8 cellular contexts compared by ENCODE assay signal in the genomic region with DNA sequence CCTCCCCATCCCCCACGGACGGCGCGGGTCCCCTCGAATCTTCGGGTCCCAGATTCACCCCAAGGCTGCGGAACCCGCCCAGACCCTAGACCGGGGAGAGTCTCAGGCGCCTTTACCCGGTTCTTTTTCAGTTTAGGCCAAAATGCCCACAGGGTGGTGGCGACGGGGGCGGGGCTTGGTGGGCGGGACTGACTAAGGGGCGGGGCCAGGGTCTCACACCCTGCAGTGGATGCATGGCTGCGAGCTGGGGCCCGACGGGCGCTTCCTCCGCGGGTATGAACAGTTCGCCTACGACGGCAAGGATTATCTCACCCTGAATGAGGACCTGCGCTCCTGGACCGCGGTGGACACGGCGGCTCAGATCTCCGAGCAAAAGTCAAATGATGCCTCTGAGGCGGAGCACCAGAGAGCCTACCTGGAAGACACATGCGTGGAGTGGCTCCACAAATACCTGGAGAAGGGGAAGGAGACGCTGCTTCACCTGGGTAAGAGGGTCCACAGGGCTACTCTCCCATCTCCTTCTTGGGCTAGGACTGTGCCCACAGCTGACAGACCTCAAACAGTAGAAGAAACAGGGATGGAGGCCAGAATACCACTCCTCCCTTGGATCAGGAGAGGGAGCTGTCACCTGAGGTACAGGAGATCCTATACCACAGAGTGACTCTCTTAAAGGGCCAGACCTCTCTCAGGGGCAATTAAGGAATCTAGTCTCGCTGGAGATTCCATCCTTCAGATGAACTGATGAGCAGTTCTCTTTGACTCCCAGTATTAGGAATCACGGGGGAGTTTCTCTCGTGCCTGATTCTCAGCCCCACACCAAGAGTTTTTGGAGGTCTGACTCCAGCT. TPM values are rescaled to one million over a fixed set of nuclear protein-coding genes. Genes with fewer than 3 reads are reported as not detected.
DNase-seq lines count a peak whose midpoint lies in the region; ATAC-seq and TF ChIP-seq lines count a peak whose summit lies in the region.

No MANE protein-coding gene starts in this region.

- DNase-seq in GM12865 (ENCODE audit: low read depth), result peak; percentile 88
- DNase-seq in SKM-1 (lab: John Stamatoyannopoulos, UW; ENCODE audit: unreplicated experiment), result peak; percentile 44
- peak; percentile 74 to 78 for DNase-seq in activated naive CD4-positive, alpha-beta T cell treated with anti-CD3 and anti-CD28 coated beads, Interleukin-2, amount 50 U/mL, for 72 hours (ENCODE audit: low spot score in 2 of 2)
- DNase-seq in Right ventricle myocardium superior, result peak; percentile 80
- peak; percentile 55 for DNase-seq in prostate gland (ENCODE audit: low spot score)
- DNase-seq in ureter (ENCODE audit: low spot score), result peak; percentile 84

- ATAC-seq in HG03342 (IDR thresholded peaks at IDR 0.05; ENCODE audit: unreplicated experiment), result peak; percentile 29
- peak; percentile 41 to 50 for ATAC-seq in activated naive CD4-positive, alpha-beta T cell treated with anti-CD3 and anti-CD28 coated beads, Interleukin-2, amount 50 U/mL, for 72 hours
- peak; percentile 83 for ATAC-seq in Right ventricle myocardium superior (ENCODE audit: poor library complexity)
- ATAC-seq in GM21515 (IDR thresholded peaks at IDR 0.05; ENCODE audit: unreplicated experiment), result no peak

- peak overlapping the region; percentile 98 for H3K4me3 ChIP-seq in GM12865 (ENCODE audit: low read depth, low read length)
- peak overlapping the region; percentile 65 to 69 for H3K4me3 ChIP-seq in prostate gland

- 18% methylated on average over 37 of the region's 37 CpGs for WGBS in prostate gland

- TF ChIP-seq POLR2A in prostate gland (IDR thresholded peaks at IDR 0.05), result peak; percentile 11

- H3K27me3 ChIP-seq in prostate gland (replicated peaks; ENCODE audit: insufficient read depth), result no peaks in the 10 kb centered on the region

- peaks cover 54 to 55% of the 10 kb centered on the region in 2 donors for H3K36me3 Mint-ChIP-seq in activated naive CD4-positive, alpha-beta T cell treated with anti-CD3 and anti-CD28 coated beads, Interleukin-2, amount 50 U/mL, for 72 hours

- no peaks in the 10 kb centered on the region for H3K9me3 Mint-ChIP-seq in activated naive CD4-positive, alpha-beta T cell treated with anti-CD3 and anti-CD28 coated beads, Interleukin-2, amount 50 U/mL, for 72 hours

- no peaks in the 10 kb centered on the region for H3K4me1 ChIP-seq in prostate gland (replicated peaks)

- H3K27ac Mint-ChIP-seq in activated naive CD4-positive, alpha-beta T cell treated with anti-CD3 and anti-CD28 coated beads, Interleukin-2, amount 50 U/mL, for 72 hours, result peak overlapping the region; percentile 99 to 100

- no peak for TF ChIP-seq CTCF in GM12865 (IDR thresholded peaks at IDR 0.05; ENCODE audit: insufficient read depth, low read depth, low read length, missing control alignments)
- no peak for TF ChIP-seq CTCF in prostate gland (IDR thresholded peaks at IDR 0.05)

- H3K27ac ChIP-seq in prostate gland, result peak overlapping the region; percentile 94 to 96

- intact Hi-C loops in Right ventricle myocardium superior (cut with DNase I) (no loop called here), prostate gland (cut with DNase I) (no loop called here)

- H3K36me3 ChIP-seq in prostate gland, result peaks cover 0 to 4% of the 10 kb centered on the region in 2 donors

- no peaks in the 10 kb centered on the region for H3K9me3 ChIP-seq in prostate gland

RNA-seq across cellular contexts. Expression of a gene that starts 0.9 kb away (rescaled TPM):
- total RNA-seq in activated naive CD4-positive, alpha-beta T cell treated with anti-CD3 and anti-CD28 coated beads, Interleukin-2, amount 50 U/mL, for 72 hours, result 100 to 1,000 TPM; 493 to 574 TPM
- 145 TPM for total RNA-seq in Right ventricle myocardium superior
- 100 to 1,000 TPM; 293 to 354 TPM for total RNA-seq in prostate gland
- total RNA-seq in ureter, result 330 TPM
